10 cellular contexts compared by ENCODE assay signal in the genomic region with DNA sequence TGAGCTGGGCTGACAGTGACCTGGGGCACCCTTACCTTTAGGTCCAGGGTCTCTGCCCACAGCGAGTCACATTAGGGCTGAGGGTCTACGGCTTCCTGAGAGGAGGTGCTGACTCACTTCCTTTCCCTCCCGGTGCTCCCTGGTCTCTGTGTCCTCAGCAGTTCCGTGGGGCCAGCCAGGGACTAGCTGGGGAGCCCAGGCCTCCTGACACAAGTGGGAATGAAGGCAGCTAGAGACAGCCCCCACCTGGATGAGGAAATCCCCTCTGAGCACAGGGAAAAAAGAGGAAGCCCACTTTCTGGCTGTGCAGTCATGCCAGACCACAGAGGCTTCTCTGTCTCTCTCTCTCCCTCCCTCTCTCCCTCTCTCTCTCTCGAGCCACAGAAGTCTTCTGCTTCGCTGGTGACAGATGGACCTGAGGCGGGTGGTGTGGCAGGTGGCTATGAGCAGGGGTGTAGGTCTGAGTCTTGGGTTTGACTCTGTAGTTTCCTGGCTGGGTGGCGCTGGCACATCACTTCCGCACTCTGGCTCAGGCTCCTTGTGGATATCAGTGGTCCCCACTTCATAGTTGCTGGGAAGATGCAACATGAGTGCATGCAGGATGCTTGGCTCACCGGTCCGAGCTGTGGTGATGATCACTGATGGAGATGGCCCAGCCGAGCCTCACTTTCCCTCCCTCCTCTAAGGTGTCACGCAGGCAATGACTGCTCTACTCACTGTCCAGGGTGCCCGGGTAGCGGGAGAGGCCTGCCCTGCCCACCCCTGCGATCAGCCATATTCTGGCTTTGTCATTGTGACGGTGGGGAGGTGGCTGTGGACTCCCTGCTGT. TPM values are rescaled to one million over a fixed set of nuclear protein-coding genes. Genes with fewer than 3 reads are reported as not detected.
DNase-seq lines count a peak whose midpoint lies in the region; ATAC-seq, FAIRE-seq and TF ChIP-seq lines count a peak whose summit lies in the region.
"Had no signal": no experiment of that assay in that cellular context is flagged by ENCODE, and none has a peak within 500 bp of the region (broad histone marks: within the 10 kb centered on the region; RNA-seq: fewer than 3 reads in every experiment).

No MANE protein-coding gene starts in this region.

- no peaks in the 10 kb centered on the region for H3K27me3 Mint-ChIP-seq in activated T-helper 17 cell treated with anti-CD3 and anti-CD28 coated beads, Interleukin-2, amount 50 U/mL, for 72 hours
- H3K27me3 Mint-ChIP-seq in neural crest cell (ENCODE audit: low read depth), result no peaks in the 10 kb centered on the region
- H3K27me3 Mint-ChIP-seq in T-helper 2 cell treated with Interferon-gamma antibody and Interleukin-4, amounts not matched to agents 5 μg/mL and 100 μg/mL, for 36 hours (ENCODE audit: low read depth), result no peaks in the 10 kb centered on the region

- no peak for TF ChIP-seq CTCF in neural crest cell (conservative IDR thresholded peaks at IDR 0.05)

- H3K36me3 Mint-ChIP-seq in activated T-helper 17 cell treated with anti-CD3 and anti-CD28 coated beads, Interleukin-2, amount 50 U/mL, for 72 hours (ENCODE audit: low read depth), result peaks cover 4% of the 10 kb centered on the region
- peaks cover 8% of the 10 kb centered on the region for H3K36me3 Mint-ChIP-seq in neural crest cell (ENCODE audit: low read depth)
- no peaks in the 10 kb centered on the region for H3K36me3 Mint-ChIP-seq in T-helper 2 cell treated with Interferon-gamma antibody and Interleukin-4, amounts not matched to agents 5 μg/mL and 100 μg/mL, for 36 hours (ENCODE audit: low read depth)

- peak; percentile 37 for ATAC-seq in HG03175 (IDR thresholded peaks at IDR 0.05; ENCODE audit: unreplicated experiment)
- no peak for ATAC-seq in activated T-helper 17 cell treated with anti-CD3 and anti-CD28 coated beads, Interleukin-2, amount 50 U/mL, for 72 hours (replicated peaks)
- ATAC-seq in HG03378 (IDR thresholded peaks at IDR 0.05; ENCODE audit: unreplicated experiment), result no peak
- no peak for ATAC-seq in HG03571 (IDR thresholded peaks at IDR 0.05; ENCODE audit: unreplicated experiment)
- ATAC-seq: gastrocnemius medialis, WTC11 had no signal

- no peaks in the 10 kb centered on the region for H3K9me3 Mint-ChIP-seq in activated T-helper 17 cell treated with anti-CD3 and anti-CD28 coated beads, Interleukin-2, amount 50 U/mL, for 72 hours
- H3K9me3 Mint-ChIP-seq in neural crest cell, result no peaks in the 10 kb centered on the region
- no peaks in the 10 kb centered on the region for H3K9me3 Mint-ChIP-seq in T-helper 2 cell treated with Interferon-gamma antibody and Interleukin-4, amounts not matched to agents 5 μg/mL and 100 μg/mL, for 36 hours
- H3K9me3 Mint-ChIP-seq: WTC11 had no signal

- peak; percentile 85 for FAIRE-seq in GM12892 (lab: Jason Lieb, UNC)

- H3K4me1 Mint-ChIP-seq in activated T-helper 17 cell treated with anti-CD3 and anti-CD28 coated beads, Interleukin-2, amount 50 U/mL, for 72 hours, result peaks cover 22% of the 10 kb centered on the region
- H3K4me1 Mint-ChIP-seq in neural crest cell, result peaks cover 24% of the 10 kb centered on the region
- H3K4me1 Mint-ChIP-seq in T-helper 2 cell treated with Interferon-gamma antibody and Interleukin-4, amounts not matched to agents 5 μg/mL and 100 μg/mL, for 36 hours (ENCODE audit: low read depth), result peaks cover 28% of the 10 kb centered on the region

- no peak for TF ChIP-seq POLR2A in GM12892 (IDR thresholded peaks at IDR 0.05; ENCODE audit: low read depth, low read length)

- peak overlapping the region; percentile 67 for H3K27ac Mint-ChIP-seq in activated T-helper 17 cell treated with anti-CD3 and anti-CD28 coated beads, Interleukin-2, amount 50 U/mL, for 72 hours
- peak overlapping the region; percentile 35 for H3K27ac Mint-ChIP-seq in neural crest cell (ENCODE audit: unreplicated experiment)
- no peak overlapping the region for H3K27ac Mint-ChIP-seq in T-helper 2 cell treated with Interferon-gamma antibody and Interleukin-4, amounts not matched to agents 5 μg/mL and 100 μg/mL, for 36 hours
- H3K27ac Mint-ChIP-seq: WTC11 had no signal

- DNase-seq in GM12892 (ENCODE audit: insufficient read length), result no peak
- no peak for DNase-seq in neural crest cell (ENCODE audit: low read depth, low spot score)
- DNase-seq in amniotic stem cell (lab: John Stamatoyannopoulos, UW), result no peak
- no peak for DNase-seq in T-helper 2 cell treated with Interferon-gamma antibody and Interleukin-4, amounts not matched to agents 5 μg/mL and 100 μg/mL, for 36 hours (ENCODE audit: low spot score)
- DNase-seq: gastrocnemius medialis had no signal

- peak overlapping the region; percentile 12 for H3K4me3 Mint-ChIP-seq in activated T-helper 17 cell treated with anti-CD3 and anti-CD28 coated beads, Interleukin-2, amount 50 U/mL, for 72 hours
- peak overlapping the region; percentile 72 for H3K4me3 Mint-ChIP-seq in neural crest cell
- H3K4me3 Mint-ChIP-seq in T-helper 2 cell treated with Interferon-gamma antibody and Interleukin-4, amounts not matched to agents 5 μg/mL and 100 μg/mL, for 36 hours, result no peak overlapping the region
- H3K4me3 Mint-ChIP-seq: WTC11 had no signal

RNA-seq across cellular contexts. Expression of gene SLC66A1, which starts 3.5 kb away (rescaled TPM):
- polyA plus RNA-seq in GM12892 (2012; ENCODE audit: missing spikeins), result 3.9 TPM
- 1 to 10 TPM; 5.7 to 8.9 TPM for total RNA-seq in activated T-helper 17 cell treated with anti-CD3 and anti-CD28 coated beads, Interleukin-2, amount 50 U/mL, for 72 hours
- 27.4 and 32.3 TPM in 2 replicates for total RNA-seq in neural crest cell

RNA-seq across cellular contexts. Expression of gene AKR7A2, which starts 3.6 kb away (rescaled TPM):
- 29.5 TPM for polyA plus RNA-seq in GM12892 (2012; ENCODE audit: missing spikeins)
- total RNA-seq in activated T-helper 17 cell treated with anti-CD3 and anti-CD28 coated beads, Interleukin-2, amount 50 U/mL, for 72 hours, result 10 to 100 TPM; 37.1 to 61.4 TPM
- 70.4 and 75.7 TPM in 2 replicates for total RNA-seq in neural crest cell

RNA-seq across cellular contexts. Expression of gene AKR7A3, which starts 27.0 kb away (rescaled TPM):
- 0.30 TPM for polyA plus RNA-seq in GM12892 (2012; ENCODE audit: missing spikeins)
- 1 to 10 TPM in 1 of 2 donors, under 1 TPM in 1; 0.71 to 1.6 TPM for total RNA-seq in activated T-helper 17 cell treated with anti-CD3 and anti-CD28 coated beads, Interleukin-2, amount 50 U/mL, for 72 hours
- total RNA-seq in neural crest cell, result 2.0 and 2.1 TPM in 2 replicates
